21 cellular contexts compared by ENCODE assay signal in the genomic region with DNA sequence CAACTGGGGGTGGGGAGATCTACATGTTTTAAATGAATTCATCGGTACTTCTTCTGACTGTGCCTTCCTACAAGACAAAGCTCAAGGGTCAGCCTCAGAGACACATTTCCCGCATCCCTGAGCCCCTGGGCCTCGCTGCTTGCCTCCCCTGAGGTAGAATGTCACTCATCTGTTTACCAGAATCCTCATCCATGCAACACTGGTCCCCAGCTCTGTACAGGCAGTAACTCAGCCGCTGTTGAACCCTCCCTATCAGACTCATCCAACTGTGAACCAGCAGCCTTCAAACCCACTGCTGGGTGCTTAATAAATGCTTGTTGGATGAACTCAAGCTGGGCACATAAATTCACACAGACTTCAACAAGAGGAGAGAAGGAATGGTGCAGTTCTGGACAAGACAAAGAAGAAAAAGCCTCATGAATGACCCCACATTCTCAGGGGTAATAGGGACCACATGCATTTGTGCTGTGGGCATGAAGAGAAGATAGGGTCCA.
"Had no signal": no experiment of that assay in that cellular context is flagged by ENCODE, and none has a peak within 500 bp of the region (broad histone marks: within the 10 kb centered on the region; RNA-seq: fewer than 3 reads in every experiment).

No MANE protein-coding gene starts in this region.

- H3K9me3 ChIP-seq: esophagus squamous epithelium, neutrophil, right lobe of liver, upper lobe of right lung had no signal

- DNase-seq: activated CD4-positive, alpha-beta T cell treated with anti-CD3 and anti-CD28 coated beads for 1 hour; activated CD4-positive, alpha-beta T cell treated with anti-CD3 and anti-CD28 coated beads, Interleukin-2, amount 50 U/mL, for 48 hours; activated CD8-positive, alpha-beta memory T cell treated with anti-CD3 and anti-CD28 coated beads, Interleukin-2, amount 10 ng/mL, durations not matched to agents 7 days and 5 days; activated effector memory CD4-positive, alpha-beta T cell treated with Interleukin-2 at 50 U/mL for 16 hours; activated T-cell treated with anti-CD3 and anti-CD28 coated beads, Interleukin-2, amount 50 U/mL, for 24 hours; amniotic stem cell; brain microvascular endothelial cell; dermis blood vessel endothelial cell; esophagus squamous epithelium; foreskin keratinocyte; left ventricle myocardium inferior; posterior cingulate gyrus; right lobe of liver; spleen; stimulated activated CD4-positive, alpha-beta T cell treated with anti-CD3 and anti-CD28 coated beads, Interleukin-1b, Interleukin-23, amount 100 ng/mL, for 48 hours; stimulated activated naive B cell treated with anti-CD40 and anti-IgM and Interleukin-4, amounts not matched to agents 10 μg/mL and 1 μg/mL and 100 μg/mL, for 72 hours; substantia nigra; SW 1271; upper lobe of right lung had no signal

- H3K27ac ChIP-seq: brain microvascular endothelial cell, esophagus squamous epithelium, foreskin keratinocyte, left ventricle myocardium inferior, neutrophil, right lobe of liver, spleen, upper lobe of right lung had no signal

- H3K27ac Mint-ChIP-seq: activated CD8-positive, alpha-beta memory T cell treated with anti-CD3 and anti-CD28 coated beads, Interleukin-2, amount 10 ng/mL, durations not matched to agents 7 days and 5 days; activated naive CD4-positive, alpha-beta T cell treated with anti-CD3 and anti-CD28 coated beads, Interleukin-2, amount 50 U/mL, for 72 hours; activated T-cell treated with anti-CD3 and anti-CD28 coated beads, Interleukin-2, amount 50 U/mL, for 24 hours; stimulated activated naive B cell treated with anti-CD40 and anti-IgM and Interleukin-4, amounts not matched to agents 10 μg/mL and 1 μg/mL and 100 μg/mL, for 72 hours had no signal

- H3K27me3 ChIP-seq: brain microvascular endothelial cell, esophagus squamous epithelium, foreskin keratinocyte, neutrophil, right lobe of liver, spleen, upper lobe of right lung had no signal

- ATAC-seq: activated CD8-positive, alpha-beta memory T cell treated with anti-CD3 and anti-CD28 coated beads, Interleukin-2, amount 10 ng/mL, durations not matched to agents 7 days and 5 days; activated naive CD4-positive, alpha-beta T cell treated with anti-CD3 and anti-CD28 coated beads, Interleukin-2, amount 50 U/mL, for 72 hours; foreskin keratinocyte; right lobe of liver; stimulated activated naive B cell treated with anti-CD40 and anti-IgM and Interleukin-4, amounts not matched to agents 10 μg/mL and 1 μg/mL and 100 μg/mL, for 72 hours; upper lobe of right lung had no signal

- H3K36me3 ChIP-seq: brain microvascular endothelial cell, esophagus squamous epithelium, left ventricle myocardium inferior, neutrophil, right lobe of liver, spleen, upper lobe of right lung had no signal

- H3K27me3 Mint-ChIP-seq: activated CD8-positive, alpha-beta memory T cell treated with anti-CD3 and anti-CD28 coated beads, Interleukin-2, amount 10 ng/mL, durations not matched to agents 7 days and 5 days; activated T-cell treated with anti-CD3 and anti-CD28 coated beads, Interleukin-2, amount 50 U/mL, for 24 hours; stimulated activated naive B cell treated with anti-CD40 and anti-IgM and Interleukin-4, amounts not matched to agents 10 μg/mL and 1 μg/mL and 100 μg/mL, for 72 hours had no signal

- H3K4me3 Mint-ChIP-seq: activated CD8-positive, alpha-beta memory T cell treated with anti-CD3 and anti-CD28 coated beads, Interleukin-2, amount 10 ng/mL, durations not matched to agents 7 days and 5 days; activated T-cell treated with anti-CD3 and anti-CD28 coated beads, Interleukin-2, amount 50 U/mL, for 24 hours; stimulated activated naive B cell treated with anti-CD40 and anti-IgM and Interleukin-4, amounts not matched to agents 10 μg/mL and 1 μg/mL and 100 μg/mL, for 72 hours had no signal

- H3K4me3 ChIP-seq: esophagus squamous epithelium, left ventricle myocardium inferior, right lobe of liver, spleen, upper lobe of right lung had no signal
